14 cellular contexts compared by ENCODE assay signal in the genomic region with DNA sequence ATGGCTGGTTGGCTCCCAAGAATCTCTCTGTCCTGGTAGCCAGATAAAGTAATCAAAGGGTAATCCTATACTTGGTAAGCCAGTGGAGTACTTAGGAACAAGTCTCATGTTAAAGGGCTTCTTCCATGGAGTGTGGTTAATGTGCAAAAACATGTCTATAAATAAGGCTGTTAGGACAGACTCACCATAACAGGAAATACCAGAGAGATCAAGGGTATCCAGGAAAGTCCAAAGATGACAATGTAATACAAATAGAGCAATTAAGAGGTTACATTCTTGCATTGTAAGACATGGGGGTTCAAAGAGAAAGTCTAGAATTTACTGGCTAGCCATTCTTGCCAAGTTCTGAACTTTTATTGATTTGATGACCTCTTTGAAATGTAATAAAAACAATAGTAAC.
DNase-seq lines count a peak whose midpoint lies in the region; ATAC-seq, FAIRE-seq and TF ChIP-seq lines count a peak whose summit lies in the region.
"Had no signal": no experiment of that assay in that cellular context is flagged by ENCODE, and none has a peak within 500 bp of the region (broad histone marks: within the 10 kb centered on the region; RNA-seq: fewer than 3 reads in every experiment).

No MANE protein-coding gene starts in this region.

- peaks cover 68% of the 10 kb centered on the region for H3K36me3 Mint-ChIP-seq in endodermal cell (ENCODE audit: low read depth)

- H3K4me1 ChIP-seq in IMR-90 (ENCODE audit: control insufficient read depth, insufficient read depth, low read length) (peaks cover 6% of the 10 kb centered on the region), endodermal cell (ENCODE audit: control insufficient read depth, insufficient read depth, low read length) (no peaks in the 10 kb centered on the region), liver (ENCODE audit: control insufficient read depth in 4 of 4, insufficient read depth in 4 of 4, low read length in 3 of 4) (peaks cover 0 to 12% (median 1%) of the 10 kb centered on the region in 4 donors), kidney (ENCODE audit: control insufficient read depth in 1 of 2, insufficient read depth in 1 of 2, low read depth in 1 of 2, low read length in 2 of 2) (peaks cover 3 to 12% of the 10 kb centered on the region in 2 donors)

- H3K4me3 ChIP-seq in IMR-90 (ENCODE audit: insufficient read depth, low read depth, low read length) (no peak overlapping the region), endodermal cell (ENCODE audit: low read length) (no peak overlapping the region), liver (ENCODE audit: low read depth in 1 of 3, low read length in 3 of 3) (no peak overlapping the region), kidney (ENCODE audit: low read length in 2 of 2) (no peak overlapping the region)
- H3K4me3 ChIP-seq: cardiac muscle cell had no signal

- H3K18ac ChIP-seq in IMR-90 (ENCODE audit: low read depth, low read length): peak overlapping the region; percentile 93; the same call in 1 of the 2 replicates

- peak overlapping the region; percentile 90 for H2BK120ac ChIP-seq in IMR-90 (ENCODE audit: low read depth, low read length)

- H2BK5ac ChIP-seq in IMR-90 (ENCODE audit: low read depth, low read length, poor library complexity, severe bottlenecking): peak overlapping the region; percentile 90

- 0 out of 3 replicates have a peak overlapping the region, but pooled peaks have one; percentile 50 for H2BK15ac ChIP-seq in IMR-90 (ENCODE audit: low read depth, low read length)

- no peaks in the 10 kb centered on the region for H3K9me3 Mint-ChIP-seq in endodermal cell
- H3K9me3 Mint-ChIP-seq: stimulated activated naive CD8-positive, alpha-beta T cell treated with anti-CD3 and anti-CD28 coated beads, Interleukin-15, Interleukin-2, amounts not matched to agents 100 ng/mL and 50 ng/mL, for 24 hours had no signal

- peaks cover 13 to 15% of the 10 kb centered on the region in 2 experiments for H3K79me1 ChIP-seq in IMR-90 (ENCODE audit: low read depth in 1 of 2, low read length in 2 of 2)

- peaks cover 6% of the 10 kb centered on the region; the same call in 1 of the 2 replicates for H3K9me1 ChIP-seq in IMR-90 (ENCODE audit: insufficient read depth, low read length)

- H2AK9ac ChIP-seq in IMR-90 (replicated peaks; ENCODE audit: low read depth, low read length, poor library complexity): no peak overlapping the region

- H4K8ac ChIP-seq in IMR-90 (ENCODE audit: low read depth in 2 of 2, low read length in 2 of 2): peak overlapping the region in 1 of 2 experiments; percentile 74; a peak in 1 of 4 replicates

- no peak for TF ChIP-seq RAD21 in IMR-90 (IDR thresholded peaks at IDR 0.05; ENCODE audit: low read length)
- TF ChIP-seq RAD21 in liver (IDR thresholded peaks at IDR 0.05): no peak

- no peak overlapping the region for H2AFZ ChIP-seq in IMR-90 (replicated peaks; ENCODE audit: low read length, poor library complexity)

- peak; percentile 11 for DNase-seq in AG08396 (ENCODE audit: low spot score)
- peak; percentile 76 for DNase-seq in IMR-90
- DNase-seq in endodermal cell: no peak
- no peak for DNase-seq in H54 (ENCODE audit: insufficient read length, low spot score)
- DNase-seq in activated CD8-positive, alpha-beta memory T cell treated with anti-CD3 and anti-CD28 coated beads for 24 hours: no peak
- DNase-seq in kidney: no peak
- DNase-seq: CD4-positive, CD25-positive, alpha-beta regulatory T cell; NCI-H1436 treated with DMSO at 0.1 percent for 48 hours; T-helper 9 cell had no signal

- H3K4me3 Mint-ChIP-seq in endodermal cell: no peak overlapping the region
- H3K4me3 Mint-ChIP-seq: CD4-positive, CD25-positive, alpha-beta regulatory T cell; stimulated activated naive CD8-positive, alpha-beta T cell treated with anti-CD3 and anti-CD28 coated beads, Interleukin-15, Interleukin-2, amounts not matched to agents 100 ng/mL and 50 ng/mL, for 24 hours had no signal

- peaks cover 3% of the 10 kb centered on the region; the same call in 1 of the 2 replicates for H4K20me1 ChIP-seq in IMR-90 (ENCODE audit: insufficient read depth, low read length)

- TF ChIP-seq CTCF in IMR-90 (conservative IDR thresholded peaks at IDR 0.05; ENCODE audit: low read depth, low read length): no peak
- TF ChIP-seq CTCF in endodermal cell (conservative IDR thresholded peaks at IDR 0.05): no peak
- no peak for TF ChIP-seq CTCF in liver (IDR thresholded peaks at IDR 0.05; ENCODE audit: low read depth, low read length, missing input control)
- no peak for TF ChIP-seq CTCF in kidney (IDR thresholded peaks at IDR 0.05; ENCODE audit: borderline replicate concordance, extremely low read depth, insufficient read depth)

- CTCF ChIA-PET in IMR-90 (lab: Yijun Ruan, JAX): no interaction called here

- peak overlapping the region; percentile 84; the same call in 1 of the 2 replicates for H3K23ac ChIP-seq in IMR-90 (ENCODE audit: low read depth, low read length)

- H3K36me3 ChIP-seq in IMR-90 (ENCODE audit: control insufficient read depth, insufficient read depth, low read length) (peaks cover 7% of the 10 kb centered on the region), endodermal cell (ENCODE audit: control insufficient read depth, insufficient read depth, low read length) (peaks cover 72% of the 10 kb centered on the region), liver (ENCODE audit: control insufficient read depth in 4 of 4, insufficient read depth in 3 of 4, low read depth in 1 of 4, low read length in 3 of 4) (peaks cover 0 to 3% (median 2%) of the 10 kb centered on the region in 4 donors), kidney (ENCODE audit: control insufficient read depth in 1 of 2, insufficient read depth in 2 of 2, low read length in 2 of 2) (peaks cover 0 to 3% of the 10 kb centered on the region in 2 donors)
- H3K36me3 ChIP-seq: cardiac muscle cell had no signal

- H3K27me3 Mint-ChIP-seq in endodermal cell (ENCODE audit: insufficient read depth): no peaks in the 10 kb centered on the region
- H3K27me3 Mint-ChIP-seq: CD4-positive, CD25-positive, alpha-beta regulatory T cell; stimulated activated naive CD8-positive, alpha-beta T cell treated with anti-CD3 and anti-CD28 coated beads, Interleukin-15, Interleukin-2, amounts not matched to agents 100 ng/mL and 50 ng/mL, for 24 hours had no signal

- peak overlapping the region; percentile 84; the same call in 1 of the 2 replicates for H4K5ac ChIP-seq in IMR-90 (ENCODE audit: low read depth, low read length)

- peak overlapping the region; percentile 90; the same call in 1 of the 2 replicates for H3K14ac ChIP-seq in IMR-90 (replicated peaks; ENCODE audit: low read depth, low read length)

- dilution Hi-C loops in IMR-90 (cut with HindIII; ENCODE audit: low sequenced_read_pairs, unreplicated experiment): no loop called here

- peak overlapping the region; percentile 89; the same call in 1 of the 2 replicates for H3K4ac ChIP-seq in IMR-90 (ENCODE audit: low read depth, low read length)

- in situ Hi-C loops in IMR-90 (cut with MboI; ENCODE audit: low sequenced_read_pairs): no loop called here

- H3K27me3 ChIP-seq in IMR-90 (ENCODE audit: control insufficient read depth, insufficient read depth, low read length): 0 out of 2 replicates have a peak, but pooled peaks cover 2% of the 10 kb centered on the region
- H3K27me3 ChIP-seq in endodermal cell (ENCODE audit: control insufficient read depth, insufficient read depth, low read length, poor library complexity, severe bottlenecking): no peaks in the 10 kb centered on the region
- H3K27me3 ChIP-seq in liver (ENCODE audit: control insufficient read depth in 4 of 4, insufficient read depth in 4 of 4, low read length in 3 of 4): peaks cover 0 to 3% (median 0%) of the 10 kb centered on the region in 4 donors
- H3K27me3 ChIP-seq: cardiac muscle cell had no signal

- ATAC-seq in IMR-90 (ENCODE audit: low read depth) (peak; percentile 88), HG03095 (IDR thresholded peaks at IDR 0.05; ENCODE audit: unreplicated experiment) (no peak)

- peaks cover 9% of the 10 kb centered on the region for H3K4me1 Mint-ChIP-seq in endodermal cell

- 0 out of 2 replicates have a peak overlapping the region, but pooled peaks have one; percentile 66 for H2BK20ac ChIP-seq in IMR-90 (ENCODE audit: low read depth, low read length)

- no TSS peak for BruUV-seq in IMR-90 (replicated peaks; lab: Mats Ljungman, UMichigan)

- no peaks in the 10 kb centered on the region for H3K9me3 ChIP-seq in IMR-90 (ENCODE audit: control insufficient read depth, insufficient read depth, low read length)
- no peaks in the 10 kb centered on the region for H3K9me3 ChIP-seq in endodermal cell (ENCODE audit: control insufficient read depth, low read length)
- H3K9me3 ChIP-seq in liver (ENCODE audit: control insufficient read depth in 4 of 4, low read length in 3 of 4): no peaks in the 10 kb centered on the region
- no peaks in the 10 kb centered on the region for H3K9me3 ChIP-seq in kidney (ENCODE audit: control insufficient read depth in 1 of 2, low read length in 2 of 2)

- 0 out of 2 replicates have a peak overlapping the region, but pooled peaks have one; percentile 72 for H4K91ac ChIP-seq in IMR-90 (ENCODE audit: insufficient read depth, low read depth, low read length)

- H3K4me2 ChIP-seq in IMR-90 (ENCODE audit: low read depth, low read length): peak overlapping the region; percentile 75; the same call in 1 of the 2 replicates

- peak overlapping the region; percentile 2 for H3K27ac Mint-ChIP-seq in endodermal cell
- H3K27ac Mint-ChIP-seq: stimulated activated naive CD8-positive, alpha-beta T cell treated with anti-CD3 and anti-CD28 coated beads, Interleukin-15, Interleukin-2, amounts not matched to agents 100 ng/mL and 50 ng/mL, for 24 hours had no signal

- intact Hi-C loops in IMR-90 (cut with micrococcal nuclease): no loop called here
- intact Hi-C loops in kidney (cut with DNase I): no loop called here

- FAIRE-seq in H54 (lab: Jason Lieb, UNC) (no peak), kidney (lab: Jason Lieb, UNC) (no peak)
- FAIRE-seq: GM19239 had no signal

- no peak overlapping the region; the same call in 1 of the 2 replicates for H3K56ac ChIP-seq in IMR-90 (ENCODE audit: extremely low read depth, insufficient read depth, low read length)

- H3K9ac ChIP-seq in IMR-90 (ENCODE audit: low read depth, low read length) (no peak overlapping the region), endodermal cell (ENCODE audit: extremely low read depth, low read length, poor library complexity, severe bottlenecking) (no peak overlapping the region), liver (ENCODE audit: low read depth in 1 of 2, low read length in 2 of 2) (no peak overlapping the region), kidney (ENCODE audit: low read length in 2 of 2) (no peak overlapping the region)

- POLR2A ChIA-PET in IMR-90 (lab: Charles Lee; ENCODE audit: unreplicated experiment): no interaction called here

- H3K27ac ChIP-seq in IMR-90 (ENCODE audit: insufficient read depth, low read length): peak overlapping the region; percentile 99
- H3K27ac ChIP-seq in endodermal cell (ENCODE audit: low read depth, low read length): no peak overlapping the region
- no peak overlapping the region for H3K27ac ChIP-seq in liver (ENCODE audit: low read depth in 1 of 2, low read length in 2 of 2)
- no peak overlapping the region for H3K27ac ChIP-seq in kidney (ENCODE audit: low read depth in 2 of 2, low read length in 2 of 2)
- H3K27ac ChIP-seq: cardiac muscle cell had no signal

- peak overlapping the region; percentile 51; the same call in 1 of the 2 replicates for H2AK5ac ChIP-seq in IMR-90 (ENCODE audit: low read depth, low read length)

- TF ChIP-seq POLR2A in IMR-90 (IDR thresholded peaks at IDR 0.05; ENCODE audit: low read depth, low read length): no peak
- no peak for TF ChIP-seq POLR2A in H54 (IDR thresholded peaks at IDR 0.05; ENCODE audit: low read depth, low read length)

Comparison
In these comparisons a context has a peak if more than half of its experiments do, and no peak if none do; other contexts are left out.
1. DNase-seq: peak in AG08396 (single experiment) and IMR-90 (single experiment); none in endodermal cell (single experiment), H54 (single experiment), activated CD8-positive, alpha-beta memory T cell treated with anti-CD3 and anti-CD28 coated beads for 24 hours (single experiment) and kidney (single experiment).